Comparison of ENCODE assay signal across 1 cellular context in genomic region chr11:120391297-120391696, GRCh38.
TF ChIP-seq lines count a peak whose summit lies in the region.

No MANE protein-coding gene starts in this region.

TF ChIP-seq in HepG2, 621 proteins besides CTCF, POLR2A, EP300 and RAD21 (continued from another document):
- TF ChIP-seq KIAA2018 (CRISPR knock-in tag; IDR thresholded peaks at IDR 0.05; ENCODE audit: borderline replicate concordance) (no peak), DNMT1 (CRISPR knock-in tag; IDR thresholded peaks at IDR 0.05) (no peak), ZNF124 (CRISPR knock-in tag; IDR thresholded peaks at IDR 0.05) (no peak), TIGD3 (CRISPR knock-in tag; IDR thresholded peaks at IDR 0.05; ENCODE audit: borderline replicate concordance) (no peak), ZNF558 (CRISPR knock-in tag; IDR thresholded peaks at IDR 0.05; ENCODE audit: borderline replicate concordance) (no peak), NR1H2 (CRISPR knock-in tag; IDR thresholded peaks at IDR 0.05; ENCODE audit: borderline replicate concordance, low read depth) (no peak), MTF2 (CRISPR knock-in tag; IDR thresholded peaks at IDR 0.05; ENCODE audit: borderline replicate concordance) (no peak), ZNF280B (CRISPR knock-in tag; IDR thresholded peaks at IDR 0.05; ENCODE audit: borderline replicate concordance) (no peak), ZBTB8A (CRISPR knock-in tag; IDR thresholded peaks at IDR 0.05; ENCODE audit: borderline replicate concordance, low read depth) (no peak), ARID3A (IDR thresholded peaks at IDR 0.05; ENCODE audit: low read depth, low read length) (0 out of 2 replicates have a peak, but pooled peaks have one; percentile 47)
